ENCODE assay signal across 14 cellular contexts in the genomic region with DNA sequence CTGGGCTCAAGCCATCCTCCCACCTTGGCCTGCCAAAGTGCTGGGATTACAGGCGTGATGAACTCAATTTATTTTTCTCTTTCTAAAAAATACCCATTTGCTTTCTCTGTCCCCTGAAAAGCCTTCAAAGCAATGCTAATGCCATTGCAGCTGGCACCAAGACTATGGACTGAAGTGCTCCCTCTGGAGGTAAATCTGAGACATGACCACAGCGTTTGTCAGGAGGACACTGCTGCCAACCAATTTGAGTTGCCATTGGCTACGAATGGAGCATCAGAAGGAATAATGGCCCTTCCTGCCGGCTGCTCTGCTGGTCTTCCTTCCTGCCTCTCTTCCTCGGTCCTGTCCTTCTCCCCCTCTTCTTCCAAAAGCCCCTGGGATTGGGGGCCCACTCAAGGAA. TPM values are rescaled to one million over a fixed set of nuclear protein-coding genes. Genes with fewer than 3 reads are reported as not detected.
DNase-seq lines count a peak whose midpoint lies in the region; ATAC-seq, FAIRE-seq and TF ChIP-seq lines count a peak whose summit lies in the region.
"Not testable (repeated sequence)": the region's sequence is repeated elsewhere in the genome, so short reads cannot be mapped to it uniquely, and the experiment has no call there.
"Had no signal": no experiment of that assay in that cellular context is flagged by ENCODE, and none has a peak within 500 bp of the region (broad histone marks: within the 10 kb centered on the region; RNA-seq: fewer than 3 reads in every experiment).

No MANE protein-coding gene starts in this region.

- not testable (repeated sequence) for DNase-seq in GM12891 (ENCODE audit: insufficient read length, low spot score); Panc1 (ENCODE audit: low read depth, low spot score); activated T-cell treated with anti-CD3 and anti-CD28 coated beads, Interleukin-2, amount 50 U/mL, for 4 hours; foreskin keratinocyte; right lobe of liver; stimulated activated naive CD8-positive, alpha-beta T cell treated with anti-CD3 and anti-CD28 coated beads, Interleukin-15, amount 100 ng/mL, for 72 hours

- intact Hi-C loops in Panc1 (cut with micrococcal nuclease; ENCODE audit: unreplicated experiment); right lobe of liver (cut with DNase I): not testable (repeated sequence)

- H3K36me3 ChIP-seq in Panc1 (ENCODE audit: control insufficient read depth, insufficient read depth, low read length); right lobe of liver: not testable (repeated sequence)

- FAIRE-seq in GM12891 (lab: Jason Lieb, UNC): peak; percentile 100

- H3K9me3 ChIP-seq in Panc1 (ENCODE audit: control insufficient read depth, insufficient read depth, low read depth, low read length); right lobe of liver: not testable (repeated sequence)

- not testable (repeated sequence) for H3K4me1 ChIP-seq in Panc1 (ENCODE audit: control insufficient read depth, insufficient read depth, low read length); foreskin keratinocyte; right lobe of liver

- not testable (repeated sequence) for H3K9me3 Mint-ChIP-seq in activated T-cell treated with anti-CD3 and anti-CD28 coated beads, Interleukin-2, amount 50 U/mL, for 4 hours; stimulated activated naive CD8-positive, alpha-beta T cell treated with anti-CD3 and anti-CD28 coated beads, Interleukin-15, amount 100 ng/mL, for 72 hours

- H3K4me3 ChIP-seq in Panc1 (ENCODE audit: low read depth in 2 of 2, low read length in 2 of 2); right lobe of liver: not testable (repeated sequence)

- BruUV-seq in Panc1 (replicated peaks; lab: Mats Ljungman, UMichigan): not testable (repeated sequence)

- H3K27ac Mint-ChIP-seq in stimulated activated naive CD8-positive, alpha-beta T cell treated with anti-CD3 and anti-CD28 coated beads, Interleukin-15, amount 100 ng/mL, for 72 hours: not testable (repeated sequence)

- in situ Hi-C loops in Panc1 (cut with HindIII; ENCODE audit: low pct_unique_long_range_greater_than_20kb, low sequenced_read_pairs): not testable (repeated sequence)

- H3K36me3 Mint-ChIP-seq in activated T-cell treated with anti-CD3 and anti-CD28 coated beads, Interleukin-2, amount 50 U/mL, for 4 hours (ENCODE audit: insufficient read depth): not testable (repeated sequence)

- not testable (repeated sequence) for H3K4me1 Mint-ChIP-seq in activated T-cell treated with anti-CD3 and anti-CD28 coated beads, Interleukin-2, amount 50 U/mL, for 4 hours (ENCODE audit: low read depth); stimulated activated naive CD8-positive, alpha-beta T cell treated with anti-CD3 and anti-CD28 coated beads, Interleukin-15, amount 100 ng/mL, for 72 hours

- no CpG with 5 or more reads among the region's 5 CpGs for WGBS in right lobe of liver (ENCODE audit: insufficient coverage, low coverage, low lambda C conversion rate, missing lambda C conversion rate)

- CTCF ChIA-PET in Panc1 (lab: Charles Lee): not testable (repeated sequence)

- POLR2A ChIA-PET in Panc1 (lab: Charles Lee): not testable (repeated sequence)

- H3K27me3 ChIP-seq in Panc1 (ENCODE audit: control insufficient read depth, insufficient read depth, low read length); foreskin keratinocyte; right lobe of liver: not testable (repeated sequence)

- not testable (repeated sequence) for H3K27me3 Mint-ChIP-seq in activated T-cell treated with anti-CD3 and anti-CD28 coated beads, Interleukin-2, amount 50 U/mL, for 4 hours (ENCODE audit: low read depth); stimulated activated naive CD8-positive, alpha-beta T cell treated with anti-CD3 and anti-CD28 coated beads, Interleukin-15, amount 100 ng/mL, for 72 hours

- not testable (repeated sequence) for H3K27ac ChIP-seq in Panc1 (ENCODE audit: low read length); foreskin keratinocyte; right lobe of liver

- not testable (repeated sequence) for TF ChIP-seq CTCF in Panc1 (IDR thresholded peaks at IDR 0.05); foreskin keratinocyte (conservative IDR thresholded peaks at IDR 0.05); right lobe of liver (IDR thresholded peaks at IDR 0.05)

- TF ChIP-seq POLR2A in GM12891 (IDR thresholded peaks at IDR 0.05; ENCODE audit: low read depth, low read length); right lobe of liver (IDR thresholded peaks at IDR 0.05): not testable (repeated sequence)

- not testable (repeated sequence) for H3K4me3 Mint-ChIP-seq in activated T-cell treated with anti-CD3 and anti-CD28 coated beads, Interleukin-2, amount 50 U/mL, for 4 hours; stimulated activated naive CD8-positive, alpha-beta T cell treated with anti-CD3 and anti-CD28 coated beads, Interleukin-15, amount 100 ng/mL, for 72 hours

- ATAC-seq in Panc1: peak; percentile 90
- ATAC-seq in activated T-cell treated with anti-CD3 and anti-CD28 coated beads, Interleukin-2, amount 50 U/mL, for 4 hours: peak; percentile 51 to 56
- ATAC-seq in foreskin keratinocyte: peak; percentile 55
- ATAC-seq in right lobe of liver: peak; percentile 82 to 86 (median 82)
- ATAC-seq in stimulated activated naive CD8-positive, alpha-beta T cell treated with anti-CD3 and anti-CD28 coated beads, Interleukin-15, amount 100 ng/mL, for 72 hours: peak; percentile 62

RNA-seq across cellular contexts. Expression of gene CTAG1A, which starts 9.9 kb away (rescaled TPM):
- polyA plus RNA-seq in GM12891 (2012; ENCODE audit: low read depth, missing spikeins): not detected
- total RNA-seq in Panc1 (2021; ENCODE audit: unreplicated experiment) (not detected), foreskin keratinocyte (not detected in 2 replicates), right lobe of liver (not detected)
- not detected for polyA plus RNA-seq in Panc1 (2012; ENCODE audit: insufficient read length)
- not detected for total RNA-seq in activated T-cell treated with anti-CD3 and anti-CD28 coated beads, Interleukin-2, amount 50 U/mL, for 4 hours
- not detected in 2 replicates for polyA plus RNA-seq in foreskin keratinocyte
- total RNA-seq: activated CD4-positive, alpha-beta memory T cell treated with anti-CD3 and anti-CD28 coated beads, Interleukin-2, amount 10 ng/mL, durations not matched to agents 7 days and 5 days; hepatocyte; LHCN-M2; liver; NCI-H460; thyroid gland had no signal
- polyA plus RNA-seq: hepatocyte, liver, neural cell, sigmoid colon had no signal

RNA-seq across cellular contexts. Expression of gene IKBKG, which starts 27.7 kb away (rescaled TPM):
- 15.3 TPM for polyA plus RNA-seq in GM12891 (2012; ENCODE audit: low read depth, missing spikeins)
- total RNA-seq in Panc1 (2021; ENCODE audit: unreplicated experiment) (76.3 TPM), foreskin keratinocyte (20.1 and 21.7 TPM in 2 replicates), right lobe of liver (10 to 100 TPM; 32.8 to 83.3 (median 46.5) TPM)
- polyA plus RNA-seq in Panc1 (2012; ENCODE audit: insufficient read length): 104 TPM
- 10 to 100 TPM; 44.3 to 51.6 (median 45.3) TPM for total RNA-seq in activated T-cell treated with anti-CD3 and anti-CD28 coated beads, Interleukin-2, amount 50 U/mL, for 4 hours
- 23.1 and 24.9 TPM in 2 replicates for polyA plus RNA-seq in foreskin keratinocyte

RNA-seq across cellular contexts. Expression of gene G6PD, which starts 28.4 kb away (rescaled TPM):
- polyA plus RNA-seq in GM12891 (2012; ENCODE audit: low read depth, missing spikeins): 26.9 TPM
- 615 TPM for total RNA-seq in Panc1 (2021; ENCODE audit: unreplicated experiment)
- 973 TPM for polyA plus RNA-seq in Panc1 (2012; ENCODE audit: insufficient read length)
- 100 to 1,000 TPM; 101 to 105 (median 102) TPM for total RNA-seq in activated T-cell treated with anti-CD3 and anti-CD28 coated beads, Interleukin-2, amount 50 U/mL, for 4 hours
- 88.2 and 94.3 TPM in 2 replicates for total RNA-seq in foreskin keratinocyte
- 102 and 112 TPM in 2 replicates for polyA plus RNA-seq in foreskin keratinocyte
- total RNA-seq in right lobe of liver: 10 to 100 TPM in 1 of 6 experiments, 1 to 10 TPM in 5; 3.3 to 10.1 (median 7.5) TPM

RNA-seq across cellular contexts. Expression of gene CTAG1B, which starts 44.0 kb away (rescaled TPM):
- polyA plus RNA-seq in GM12891 (2012; ENCODE audit: low read depth, missing spikeins): not detected
- total RNA-seq in Panc1 (2021; ENCODE audit: unreplicated experiment): not detected
- polyA plus RNA-seq in Panc1 (2012; ENCODE audit: insufficient read length): not detected
- not detected for total RNA-seq in activated T-cell treated with anti-CD3 and anti-CD28 coated beads, Interleukin-2, amount 50 U/mL, for 4 hours
- not detected in 2 replicates for total RNA-seq in foreskin keratinocyte
- polyA plus RNA-seq in foreskin keratinocyte: not detected in 2 replicates
- not detected for total RNA-seq in right lobe of liver
- total RNA-seq: activated CD4-positive, alpha-beta memory T cell treated with anti-CD3 and anti-CD28 coated beads, Interleukin-2, amount 10 ng/mL, durations not matched to agents 7 days and 5 days; hepatocyte; LHCN-M2; liver; NCI-H460; sigmoid colon; thyroid gland had no signal
- polyA plus RNA-seq: hepatocyte, liver, neural cell, sigmoid colon had no signal

RNA-seq across cellular contexts. Expression of gene FAM3A, which starts 59.0 kb away (rescaled TPM):
- polyA plus RNA-seq in GM12891 (2012; ENCODE audit: low read depth, missing spikeins): 16.1 TPM
- 88.8 TPM for total RNA-seq in Panc1 (2021; ENCODE audit: unreplicated experiment)
- polyA plus RNA-seq in Panc1 (2012; ENCODE audit: insufficient read length): 137 TPM
- 10 to 100 TPM; 30.4 to 40.7 (median 30.8) TPM for total RNA-seq in activated T-cell treated with anti-CD3 and anti-CD28 coated beads, Interleukin-2, amount 50 U/mL, for 4 hours
- total RNA-seq in foreskin keratinocyte: 23.7 and 27.1 TPM in 2 replicates
- polyA plus RNA-seq in foreskin keratinocyte: 31.9 and 36.8 TPM in 2 replicates
- 10 to 100 TPM; 23.5 to 44.2 (median 34.9) TPM for total RNA-seq in right lobe of liver
